Comparison of ENCODE assay signal across 18 cellular contexts in the genomic region with DNA sequence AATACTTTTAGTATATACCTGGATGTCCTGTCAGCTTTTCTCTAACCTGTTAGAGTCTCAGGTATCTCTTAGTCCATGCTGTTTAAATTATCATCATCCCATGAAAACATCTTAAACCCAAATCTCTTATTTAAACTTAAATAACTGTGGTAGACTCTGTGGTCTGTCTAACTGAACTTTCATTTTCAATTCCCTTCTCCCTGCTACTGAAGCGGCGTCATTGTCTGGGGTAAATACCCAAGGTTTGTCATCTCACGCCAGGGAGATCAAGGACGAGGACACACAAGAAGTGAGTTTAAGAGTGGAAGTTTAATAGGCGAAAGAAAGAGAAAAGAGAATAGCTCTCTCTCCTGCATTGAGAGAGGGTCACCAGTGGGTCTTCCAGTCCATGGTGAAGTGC.
DNase-seq lines count a peak whose midpoint lies in the region; ATAC-seq lines count a peak whose summit lies in the region.
"Had no signal": no experiment of that assay in that cellular context is flagged by ENCODE, and none has a peak within 500 bp of the region (broad histone marks: within the 10 kb centered on the region; RNA-seq: fewer than 3 reads in every experiment).

No MANE protein-coding gene starts in this region.

- H3K27ac Mint-ChIP-seq in memory B cell: peak overlapping the region; percentile 46
- H3K27ac Mint-ChIP-seq: activated naive CD8-positive, alpha-beta T cell treated with anti-CD3 and anti-CD28 coated beads for 36 hours; activated T-helper 17 cell treated with anti-CD3 and anti-CD28 coated beads, Interleukin-2, amount 50 U/mL, for 72 hours; endodermal cell; HFFc6; T-helper 2 cell treated with Interferon-gamma antibody and Interleukin-4, amounts not matched to agents 5 μg/mL and 100 μg/mL, for 36 hours had no signal

- H3K4me1 Mint-ChIP-seq in memory B cell: peaks cover 2% of the 10 kb centered on the region
- H3K4me1 Mint-ChIP-seq: activated naive CD8-positive, alpha-beta T cell treated with anti-CD3 and anti-CD28 coated beads for 36 hours; activated T-helper 17 cell treated with anti-CD3 and anti-CD28 coated beads, Interleukin-2, amount 50 U/mL, for 72 hours had no signal

- no peaks in the 10 kb centered on the region for H3K27me3 Mint-ChIP-seq in memory B cell

- peak overlapping the region; percentile 12 for H3K4me3 Mint-ChIP-seq in memory B cell
- H3K4me3 Mint-ChIP-seq: activated naive CD8-positive, alpha-beta T cell treated with anti-CD3 and anti-CD28 coated beads for 36 hours; activated T-helper 17 cell treated with anti-CD3 and anti-CD28 coated beads, Interleukin-2, amount 50 U/mL, for 72 hours; endodermal cell; HFFc6; T-helper 2 cell treated with Interferon-gamma antibody and Interleukin-4, amounts not matched to agents 5 μg/mL and 100 μg/mL, for 36 hours had no signal

- no peaks in the 10 kb centered on the region for H3K36me3 Mint-ChIP-seq in memory B cell
- H3K36me3 Mint-ChIP-seq: activated naive CD8-positive, alpha-beta T cell treated with anti-CD3 and anti-CD28 coated beads for 36 hours had no signal

- no peak for DNase-seq in memory B cell (ENCODE audit: low spot score in 2 of 2)
- DNase-seq in Right ventricle myocardium inferior (ENCODE audit: missing footprints): no peak
- no peak for DNase-seq in DMS53 (lab: John Stamatoyannopoulos, UW)
- DNase-seq in left ventricle myocardium superior: no peak
- DNase-seq: activated naive CD8-positive, alpha-beta T cell treated with anti-CD3 and anti-CD28 coated beads for 36 hours; COR-L47; endodermal cell; HFFc6; NCI-H146; NCI-H2171; PC-9; stimulated activated CD4-positive, alpha-beta T cell treated with anti-CD3 and anti-CD28 coated beads, Interleukin-4, amount 100 ng/mL, for 24 hours; upper lobe of left lung had no signal

- ATAC-seq in GM18868 (IDR thresholded peaks at IDR 0.05; ENCODE audit: unreplicated experiment): peak; percentile 53
- ATAC-seq in HG02852 (IDR thresholded peaks at IDR 0.05; ENCODE audit: unreplicated experiment): peak; percentile 72
- ATAC-seq in HG03469 (IDR thresholded peaks at IDR 0.05; ENCODE audit: unreplicated experiment): peak; percentile 66
- ATAC-seq in memory B cell (ENCODE audit: low read depth): peak; percentile 48
- no peak for ATAC-seq in Right ventricle myocardium inferior
- no peak for ATAC-seq in left ventricle myocardium superior
- ATAC-seq: activated T-helper 17 cell treated with anti-CD3 and anti-CD28 coated beads, Interleukin-2, amount 50 U/mL, for 72 hours had no signal

- intact Hi-C loops in Right ventricle myocardium inferior (cut with DNase I) (no loop called here), left ventricle myocardium superior (cut with micrococcal nuclease) (no loop called here)

- H3K9me3 Mint-ChIP-seq in memory B cell: no peaks in the 10 kb centered on the region
- H3K9me3 Mint-ChIP-seq: activated naive CD8-positive, alpha-beta T cell treated with anti-CD3 and anti-CD28 coated beads for 36 hours; activated T-helper 17 cell treated with anti-CD3 and anti-CD28 coated beads, Interleukin-2, amount 50 U/mL, for 72 hours; endodermal cell; T-helper 2 cell treated with Interferon-gamma antibody and Interleukin-4, amounts not matched to agents 5 μg/mL and 100 μg/mL, for 36 hours had no signal

Comparison
In these comparisons a context has a peak if more than half of its experiments do, and no peak if none do; other contexts are left out.
1. ATAC-seq: peak in GM18868 (single experiment), HG02852 (single experiment), HG03469 (single experiment) and memory B cell (single experiment); none in Right ventricle myocardium inferior (single experiment) and left ventricle myocardium superior (single experiment).